1 cellular context compared by ENCODE assay signal in the genomic region with DNA sequence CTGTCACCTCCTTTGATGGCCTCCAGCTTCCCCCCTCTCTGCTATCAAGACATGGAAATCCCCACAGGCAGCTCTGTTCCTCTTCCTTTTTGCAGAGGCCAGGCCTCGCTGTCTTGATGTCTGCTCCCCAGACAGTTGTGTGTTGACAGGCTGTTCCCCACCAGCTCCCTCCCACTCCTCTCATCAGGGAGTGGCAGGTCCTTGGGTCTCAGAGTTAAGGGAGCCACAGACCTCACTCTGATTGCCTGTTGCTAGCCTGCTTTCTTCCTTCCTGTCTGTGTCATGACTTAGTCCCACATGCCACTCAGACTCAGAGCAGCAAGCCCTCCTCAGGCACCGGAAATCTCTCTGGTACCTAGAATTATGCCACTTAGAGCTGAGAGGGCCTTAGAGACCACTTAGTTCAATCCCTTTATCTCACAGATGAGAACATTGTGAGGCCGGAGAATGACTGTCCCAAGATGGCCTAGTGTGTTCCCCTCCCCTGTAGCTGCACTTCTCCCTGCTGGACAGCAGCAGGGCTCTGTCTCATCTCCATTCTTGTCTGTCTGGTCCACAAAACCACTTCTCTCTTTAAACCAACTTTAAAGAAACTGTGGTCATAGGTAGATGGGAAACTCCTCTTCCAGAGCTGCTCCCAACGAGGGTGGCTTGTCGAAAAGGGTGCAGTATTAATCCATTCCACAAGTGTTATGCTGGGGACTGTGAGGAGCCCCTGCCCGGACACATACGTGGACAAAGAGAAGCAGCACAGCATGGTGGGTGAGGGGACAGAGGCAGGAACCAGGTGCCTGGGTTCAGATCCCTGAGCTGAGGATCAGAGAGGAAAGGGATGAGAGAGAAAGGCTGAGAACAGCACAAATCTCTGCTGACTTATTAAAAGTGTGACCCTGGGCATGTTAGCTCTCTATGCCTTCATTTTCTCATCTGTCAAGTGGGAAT.
TF ChIP-seq lines count a peak whose summit lies in the region.

No MANE protein-coding gene starts in this region.

TF ChIP-seq in HepG2, 621 proteins besides CTCF, POLR2A, EP300 and RAD21 (continued from another document):
- TF ChIP-seq, protein P1, sequence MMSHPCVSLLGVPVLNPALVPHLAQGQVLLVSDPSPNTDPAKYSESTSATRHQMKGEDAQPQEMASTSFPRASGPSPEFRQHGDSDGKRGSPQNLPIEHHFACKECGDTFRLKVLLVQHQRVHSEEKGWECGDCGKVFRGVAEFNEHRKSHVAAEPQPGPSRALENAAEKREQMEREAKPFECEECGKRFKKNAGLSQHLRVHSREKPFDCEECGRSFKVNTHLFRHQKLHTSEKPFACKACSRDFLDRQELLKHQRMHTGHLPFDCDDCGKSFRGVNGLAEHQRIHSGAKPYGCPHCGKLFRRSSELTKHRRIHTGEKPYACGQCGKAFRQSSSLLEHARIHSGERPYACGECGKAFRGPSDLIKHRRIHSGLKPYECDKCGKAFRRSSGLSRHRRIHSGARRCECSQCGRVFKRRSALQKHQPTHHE (CRISPR knock-in tag; IDR thresholded peaks at IDR 0.05; ENCODE audit: borderline replicate concordance): no peak
- TF ChIP-seq GATAD1 (CRISPR knock-in tag; IDR thresholded peaks at IDR 0.05): no peak
- TF ChIP-seq, protein P2, sequence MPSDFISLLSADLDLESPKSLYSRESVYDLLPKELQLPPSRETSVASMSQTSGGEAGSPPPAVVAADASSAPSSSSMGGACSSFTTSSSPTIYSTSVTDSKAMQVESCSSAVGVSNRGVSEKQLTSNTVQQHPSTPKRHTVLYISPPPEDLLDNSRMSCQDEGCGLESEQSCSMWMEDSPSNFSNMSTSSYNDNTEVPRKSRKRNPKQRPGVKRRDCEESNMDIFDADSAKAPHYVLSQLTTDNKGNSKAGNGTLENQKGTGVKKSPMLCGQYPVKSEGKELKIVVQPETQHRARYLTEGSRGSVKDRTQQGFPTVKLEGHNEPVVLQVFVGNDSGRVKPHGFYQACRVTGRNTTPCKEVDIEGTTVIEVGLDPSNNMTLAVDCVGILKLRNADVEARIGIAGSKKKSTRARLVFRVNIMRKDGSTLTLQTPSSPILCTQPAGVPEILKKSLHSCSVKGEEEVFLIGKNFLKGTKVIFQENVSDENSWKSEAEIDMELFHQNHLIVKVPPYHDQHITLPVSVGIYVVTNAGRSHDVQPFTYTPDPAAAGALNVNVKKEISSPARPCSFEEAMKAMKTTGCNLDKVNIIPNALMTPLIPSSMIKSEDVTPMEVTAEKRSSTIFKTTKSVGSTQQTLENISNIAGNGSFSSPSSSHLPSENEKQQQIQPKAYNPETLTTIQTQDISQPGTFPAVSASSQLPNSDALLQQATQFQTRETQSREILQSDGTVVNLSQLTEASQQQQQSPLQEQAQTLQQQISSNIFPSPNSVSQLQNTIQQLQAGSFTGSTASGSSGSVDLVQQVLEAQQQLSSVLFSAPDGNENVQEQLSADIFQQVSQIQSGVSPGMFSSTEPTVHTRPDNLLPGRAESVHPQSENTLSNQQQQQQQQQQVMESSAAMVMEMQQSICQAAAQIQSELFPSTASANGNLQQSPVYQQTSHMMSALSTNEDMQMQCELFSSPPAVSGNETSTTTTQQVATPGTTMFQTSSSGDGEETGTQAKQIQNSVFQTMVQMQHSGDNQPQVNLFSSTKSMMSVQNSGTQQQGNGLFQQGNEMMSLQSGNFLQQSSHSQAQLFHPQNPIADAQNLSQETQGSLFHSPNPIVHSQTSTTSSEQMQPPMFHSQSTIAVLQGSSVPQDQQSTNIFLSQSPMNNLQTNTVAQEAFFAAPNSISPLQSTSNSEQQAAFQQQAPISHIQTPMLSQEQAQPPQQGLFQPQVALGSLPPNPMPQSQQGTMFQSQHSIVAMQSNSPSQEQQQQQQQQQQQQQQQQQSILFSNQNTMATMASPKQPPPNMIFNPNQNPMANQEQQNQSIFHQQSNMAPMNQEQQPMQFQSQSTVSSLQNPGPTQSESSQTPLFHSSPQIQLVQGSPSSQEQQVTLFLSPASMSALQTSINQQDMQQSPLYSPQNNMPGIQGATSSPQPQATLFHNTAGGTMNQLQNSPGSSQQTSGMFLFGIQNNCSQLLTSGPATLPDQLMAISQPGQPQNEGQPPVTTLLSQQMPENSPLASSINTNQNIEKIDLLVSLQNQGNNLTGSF (CRISPR knock-in tag; IDR thresholded peaks at IDR 0.05): no peak
- TF ChIP-seq SRSF1 (optimal IDR thresholded peaks at IDR 0.05; ENCODE audit: low read depth, low read length): no peak
- no peak for TF ChIP-seq TRIM24 (CRISPR knock-in tag; IDR thresholded peaks at IDR 0.05)
- TF ChIP-seq ZNF430 (CRISPR knock-in tag; IDR thresholded peaks at IDR 0.05): no peak
- TF ChIP-seq, protein P3, sequence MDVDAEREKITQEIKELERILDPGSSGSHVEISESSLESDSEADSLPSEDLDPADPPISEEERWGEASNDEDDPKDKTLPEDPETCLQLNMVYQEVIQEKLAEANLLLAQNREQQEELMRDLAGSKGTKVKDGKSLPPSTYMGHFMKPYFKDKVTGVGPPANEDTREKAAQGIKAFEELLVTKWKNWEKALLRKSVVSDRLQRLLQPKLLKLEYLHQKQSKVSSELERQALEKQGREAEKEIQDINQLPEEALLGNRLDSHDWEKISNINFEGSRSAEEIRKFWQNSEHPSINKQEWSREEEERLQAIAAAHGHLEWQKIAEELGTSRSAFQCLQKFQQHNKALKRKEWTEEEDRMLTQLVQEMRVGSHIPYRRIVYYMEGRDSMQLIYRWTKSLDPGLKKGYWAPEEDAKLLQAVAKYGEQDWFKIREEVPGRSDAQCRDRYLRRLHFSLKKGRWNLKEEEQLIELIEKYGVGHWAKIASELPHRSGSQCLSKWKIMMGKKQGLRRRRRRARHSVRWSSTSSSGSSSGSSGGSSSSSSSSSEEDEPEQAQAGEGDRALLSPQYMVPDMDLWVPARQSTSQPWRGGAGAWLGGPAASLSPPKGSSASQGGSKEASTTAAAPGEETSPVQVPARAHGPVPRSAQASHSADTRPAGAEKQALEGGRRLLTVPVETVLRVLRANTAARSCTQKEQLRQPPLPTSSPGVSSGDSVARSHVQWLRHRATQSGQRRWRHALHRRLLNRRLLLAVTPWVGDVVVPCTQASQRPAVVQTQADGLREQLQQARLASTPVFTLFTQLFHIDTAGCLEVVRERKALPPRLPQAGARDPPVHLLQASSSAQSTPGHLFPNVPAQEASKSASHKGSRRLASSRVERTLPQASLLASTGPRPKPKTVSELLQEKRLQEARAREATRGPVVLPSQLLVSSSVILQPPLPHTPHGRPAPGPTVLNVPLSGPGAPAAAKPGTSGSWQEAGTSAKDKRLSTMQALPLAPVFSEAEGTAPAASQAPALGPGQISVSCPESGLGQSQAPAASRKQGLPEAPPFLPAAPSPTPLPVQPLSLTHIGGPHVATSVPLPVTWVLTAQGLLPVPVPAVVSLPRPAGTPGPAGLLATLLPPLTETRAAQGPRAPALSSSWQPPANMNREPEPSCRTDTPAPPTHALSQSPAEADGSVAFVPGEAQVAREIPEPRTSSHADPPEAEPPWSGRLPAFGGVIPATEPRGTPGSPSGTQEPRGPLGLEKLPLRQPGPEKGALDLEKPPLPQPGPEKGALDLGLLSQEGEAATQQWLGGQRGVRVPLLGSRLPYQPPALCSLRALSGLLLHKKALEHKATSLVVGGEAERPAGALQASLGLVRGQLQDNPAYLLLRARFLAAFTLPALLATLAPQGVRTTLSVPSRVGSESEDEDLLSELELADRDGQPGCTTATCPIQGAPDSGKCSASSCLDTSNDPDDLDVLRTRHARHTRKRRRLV (CRISPR knock-in tag; IDR thresholded peaks at IDR 0.05): no peak
- TF ChIP-seq ZNF547 (CRISPR knock-in tag; IDR thresholded peaks at IDR 0.05): no peak
- no peak for TF ChIP-seq ZC3H4 (CRISPR knock-in tag; IDR thresholded peaks at IDR 0.05; ENCODE audit: borderline replicate concordance)
